ENCODE assay signal across 13 cellular contexts in genomic region chr15:31554261-31554660, GRCh38.
A peak's percentile ranks its signal among the peaks of the same experiment; 100 is the strongest.
DNase-seq lines count a peak whose midpoint lies in the region; ATAC-seq and TF ChIP-seq lines count a peak whose summit lies in the region.
"Had no signal": no experiment of that assay in that cellular context is flagged by ENCODE, and none has a peak within 500 bp of the region (broad histone marks: within the 10 kb centered on the region; RNA-seq: fewer than 3 reads in every experiment).

No MANE protein-coding gene starts in this region.

- H3K36me3 ChIP-seq in body of pancreas (replicated peaks in 1 of 2; ENCODE audit: insufficient read depth in 1 of 2, low read depth in 2 of 2) (no peaks in the 10 kb centered on the region), tibial artery (peaks cover 0 to 15% (median 7%) of the 10 kb centered on the region in 3 donors)
- H3K36me3 ChIP-seq: upper lobe of right lung had no signal

- TF ChIP-seq CTCF in body of pancreas (IDR thresholded peaks at IDR 0.05) (no peak), tibial artery (IDR thresholded peaks at IDR 0.05) (no peak)

- no peak overlapping the region for H3K27ac ChIP-seq in body of pancreas
- H3K27ac ChIP-seq in tibial artery: no peak overlapping the region
- H3K27ac ChIP-seq: SK-N-MC, upper lobe of right lung had no signal

- H3K9me3 ChIP-seq in body of pancreas: no peaks in the 10 kb centered on the region
- H3K9me3 ChIP-seq in tibial artery: no peaks in the 10 kb centered on the region
- H3K9me3 ChIP-seq: upper lobe of right lung had no signal

- peak; percentile 60 for ATAC-seq in body of pancreas
- ATAC-seq in left ventricle myocardium superior: peak; percentile 85
- ATAC-seq in GM21515 (IDR thresholded peaks at IDR 0.05; ENCODE audit: unreplicated experiment): no peak
- ATAC-seq: K562, upper lobe of right lung had no signal

- no peak overlapping the region for H3K4me3 Mint-ChIP-seq in activated naive CD4-positive, alpha-beta T cell treated with anti-CD3 and anti-CD28 coated beads, Interleukin-2, amount 50 U/mL, for 24 hours
- H3K4me3 Mint-ChIP-seq: brain, nephron had no signal

- H3K9me3 Mint-ChIP-seq in activated naive CD4-positive, alpha-beta T cell treated with anti-CD3 and anti-CD28 coated beads, Interleukin-2, amount 50 U/mL, for 24 hours: no peaks in the 10 kb centered on the region
- H3K9me3 Mint-ChIP-seq: brain, nephron had no signal

- intact Hi-C loops in body of pancreas (cut with DNase I) (no loop called here), left ventricle myocardium superior (cut with micrococcal nuclease) (no loop called here), tibial artery (cut with DNase I; ENCODE audit: low total_unique reads) (no loop called here)

- H3K4me3 ChIP-seq in body of pancreas (no peak overlapping the region), tibial artery (no peak overlapping the region)
- H3K4me3 ChIP-seq: K562, SK-N-MC, upper lobe of right lung had no signal

- DNase-seq in activated naive CD4-positive, alpha-beta T cell treated with anti-CD3 and anti-CD28 coated beads, Interleukin-2, amount 50 U/mL, for 16 hours: no peak
- peak in 1 of 4 donors; percentile 21 for DNase-seq in body of pancreas
- DNase-seq in left ventricle myocardium superior: peak; percentile 75
- DNase-seq in tibial artery: peak; percentile 58 to 73
- DNase-seq in CD1c-positive myeloid dendritic cell (ENCODE audit: extremely low spot score): no peak
- DNase-seq in SW480 (ENCODE audit: low spot score): no peak
- DNase-seq: upper lobe of right lung had no signal

- no peaks in the 10 kb centered on the region for H3K27me3 ChIP-seq in body of pancreas
- no peaks in the 10 kb centered on the region for H3K27me3 ChIP-seq in tibial artery
- H3K27me3 ChIP-seq: upper lobe of right lung had no signal

- TF ChIP-seq POLR2A in body of pancreas (IDR thresholded peaks at IDR 0.05): no peak

- H3K4me1 Mint-ChIP-seq in activated naive CD4-positive, alpha-beta T cell treated with anti-CD3 and anti-CD28 coated beads, Interleukin-2, amount 50 U/mL, for 24 hours: peaks cover 4% of the 10 kb centered on the region
- H3K4me1 Mint-ChIP-seq: brain, nephron had no signal

- H3K27me3 Mint-ChIP-seq in activated naive CD4-positive, alpha-beta T cell treated with anti-CD3 and anti-CD28 coated beads, Interleukin-2, amount 50 U/mL, for 24 hours: no peaks in the 10 kb centered on the region

- H3K36me3 Mint-ChIP-seq in activated naive CD4-positive, alpha-beta T cell treated with anti-CD3 and anti-CD28 coated beads, Interleukin-2, amount 50 U/mL, for 24 hours: no peaks in the 10 kb centered on the region

- peak overlapping the region; percentile 30 for H3K27ac Mint-ChIP-seq in activated naive CD4-positive, alpha-beta T cell treated with anti-CD3 and anti-CD28 coated beads, Interleukin-2, amount 50 U/mL, for 24 hours
- H3K27ac Mint-ChIP-seq: brain, nephron had no signal

- 74 to 75% methylated on average over 8 of the region's 8 CpGs for WGBS in body of pancreas, 2 donors

- no peaks in the 10 kb centered on the region for H3K4me1 ChIP-seq in body of pancreas
- H3K4me1 ChIP-seq in tibial artery: no peaks in the 10 kb centered on the region

Comparison
In these comparisons a context has a peak if more than half of its experiments do, and no peak if none do; other contexts are left out.
1. DNase-seq: peak in left ventricle myocardium superior (single experiment) and tibial artery (2 of 2); none in activated naive CD4-positive, alpha-beta T cell treated with anti-CD3 and anti-CD28 coated beads, Interleukin-2, amount 50 U/mL, for 16 hours (single experiment), CD1c-positive myeloid dendritic cell (single experiment) and SW480 (single experiment).